ENCODE assay signal across 12 cellular contexts in the genomic region with DNA sequence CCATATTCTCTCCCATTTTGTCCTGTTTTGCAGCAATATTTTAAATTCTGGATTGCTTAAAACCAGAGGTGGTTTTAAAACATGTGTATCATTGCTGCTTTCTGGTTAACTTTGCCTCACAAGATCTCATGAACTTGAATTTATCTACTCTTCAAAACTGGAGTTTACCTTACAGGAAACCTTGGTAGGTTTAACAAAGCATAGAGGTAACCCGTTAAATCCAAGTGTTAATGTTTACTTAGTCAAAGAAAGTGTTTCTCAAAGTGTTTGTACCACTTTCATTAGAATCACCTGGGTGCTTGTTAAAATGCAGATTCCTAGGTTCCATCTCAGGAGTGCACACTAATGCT. TPM values are rescaled to one million over a fixed set of nuclear protein-coding genes. Genes with fewer than 3 reads are reported as not detected.
DNase-seq lines count a peak whose midpoint lies in the region; ATAC-seq, FAIRE-seq and TF ChIP-seq lines count a peak whose summit lies in the region.
"Had no signal": no experiment of that assay in that cellular context is flagged by ENCODE, and none has a peak within 500 bp of the region (broad histone marks: within the 10 kb centered on the region; RNA-seq: fewer than 3 reads in every experiment).

No MANE protein-coding gene starts in this region.

- peaks cover 15% of the 10 kb centered on the region for H3K4me1 ChIP-seq in GM12878 (ENCODE audit: control insufficient read depth, insufficient read depth, low read length)

- in situ Hi-C loops in GM12878 (cut with MboI), result no loop called here

- no peak overlapping the region for H2AFZ ChIP-seq in GM12878 (ENCODE audit: control insufficient read depth, low read depth, low read length)

- DNase-seq in GM12878 (ENCODE audit: low read depth, low spot score), result no peak
- DNase-seq in islet precursor cell, result no peak
- DNase-seq in GM20000 (ENCODE audit: low spot score), result no peak
- no peak for DNase-seq in NCI-H2171 (lab: John Stamatoyannopoulos, UW)
- DNase-seq in SW480 (ENCODE audit: low spot score), result no peak
- DNase-seq: activated CD4-positive, alpha-beta T cell treated with anti-CD3 and anti-CD28 coated beads for 48 hours; foreskin fibroblast; mesenchymal stem cell had no signal

- no peak for TF ChIP-seq POLR2A in GM12878 (IDR thresholded peaks at IDR 0.05; ENCODE audit: low read depth, low read length)

- CTCF ChIA-PET in GM12878 (lab: Yijun Ruan, JAX), result interaction anchor here (0.9 to 2.3 kb wide), 8 partner anchors 9 to 64 kb away, joined by 3 to 7 read pairs (median 4); no protein-coding TSS in a partner anchor

- SMC1A ChIA-PET in GM12878 (lab: Charles Lee; ENCODE audit: uncharacterized antibody, unreplicated experiment), result interaction anchor here (0.6 to 2.1 kb wide), 9 partner anchors 10 to 1166 kb away, joined by 3 to 8 read pairs (median 3); no protein-coding TSS in a partner anchor

- peak overlapping the region; percentile 76 for H3K27ac ChIP-seq in GM12878 (ENCODE audit: control insufficient read depth, insufficient read depth)

- no peaks in the 10 kb centered on the region for H3K27me3 ChIP-seq in GM12878 (replicated peaks in 1 of 2; ENCODE audit: control insufficient read depth in 2 of 2, insufficient read depth in 2 of 2, low read length in 1 of 2)

- no TSS peak for BruUV-seq in GM12878 (replicated peaks; lab: Mats Ljungman, UMichigan)

- no peaks in the 10 kb centered on the region for H3K9me3 ChIP-seq in GM12878 (replicated peaks; ENCODE audit: control insufficient read depth, insufficient read depth, low read length)

- peaks cover 12% of the 10 kb centered on the region for H3K79me2 ChIP-seq in GM12878 (ENCODE audit: control insufficient read depth, insufficient read depth, low read length)

- H3K4me3 ChIP-seq in GM12878, result peak overlapping the region; percentile 57

- intact Hi-C loops in GM12878 (cut with micrococcal nuclease; ENCODE audit: unreplicated experiment), result loop anchor here (2.0 kb wide), 1 partner anchor 54 kb away; no protein-coding TSS in a partner anchor

- peak; percentile 20 for ATAC-seq in GM18502 (IDR thresholded peaks at IDR 0.05; ENCODE audit: poor library complexity, unreplicated experiment)
- peak; percentile 13 for ATAC-seq in GM19467 (IDR thresholded peaks at IDR 0.05; ENCODE audit: unreplicated experiment)
- peak; percentile 37 for ATAC-seq in HG03175 (IDR thresholded peaks at IDR 0.05; ENCODE audit: unreplicated experiment)
- peak; percentile 30 for ATAC-seq in GM12878

- TF ChIP-seq EP300 in GM12878 (IDR thresholded peaks at IDR 0.05; ENCODE audit: borderline replicate concordance in 1 of 2, control insufficient read depth in 1 of 2, low read depth in 2 of 2, low read length in 2 of 2), result 0 out of 4 replicates have a peak, but pooled peaks of 1 of the 2 experiments have one; percentile 4

- no peak overlapping the region for H3K9ac ChIP-seq in GM12878 (ENCODE audit: control insufficient read depth, insufficient read depth, low read length)

- WGBS in GM12878 (ENCODE audit: insufficient coverage, insufficient replicate concordance, low lambda C conversion rate, missing lambda C conversion rate), result 0% methylated on average over 1 of the region's 1 CpG

- peak overlapping the region; percentile 82 for H3K4me2 ChIP-seq in GM12878 (ENCODE audit: control insufficient read depth, insufficient read depth)

- TF ChIP-seq CTCF in GM12878 (IDR thresholded peaks at IDR 0.05 in 2 of 3, conservative IDR thresholded peaks at IDR 0.05 in 1 of 3; ENCODE audit: control insufficient read depth in 2 of 3, extremely low read depth in 1 of 3, insufficient read depth in 1 of 3, low read depth in 3 of 3, low read length in 3 of 3) (no peak), GM20000 (IDR thresholded peaks at IDR 0.05; ENCODE audit: extremely low read depth, missing control alignments) (no peak)

- RAD21 ChIA-PET in GM12878 (lab: Charles Lee; ENCODE audit: unreplicated experiment), result interaction anchor here (0.8 to 3.0 kb wide), 6 partner anchors 8 to 69 kb away, joined by 3 to 13 read pairs (median 4); partner anchors contain the start of genes COMTD1, SAMD8 and VDAC2

- no peak for FAIRE-seq in GM12878 (lab: Jason Lieb, UNC)
- FAIRE-seq: small intestine had no signal

- no peaks in the 10 kb centered on the region for H4K20me1 ChIP-seq in GM12878 (ENCODE audit: control insufficient read depth, insufficient read depth)

- POLR2A ChIA-PET in GM12878 (lab: Charles Lee), result interaction anchor here (0.6 to 1.2 kb wide), 6 partner anchors 27 to 1186 kb away, joined by 3 to 6 read pairs (median 3); partner anchors contain the start of gene SAMD8

- peaks cover 0 to 14% of the 10 kb centered on the region in 2 experiments; a peak in 2 of 4 replicates for H3K36me3 ChIP-seq in GM12878 (ENCODE audit: control insufficient read depth in 2 of 2, insufficient read depth in 2 of 2, low read length in 1 of 2)

- TF ChIP-seq RAD21 in GM12878 (IDR thresholded peaks at IDR 0.05; ENCODE audit: insufficient read depth, low read depth, low read length), result no peak

TF ChIP-seq in GM12878, 131 proteins besides CTCF, POLR2A, EP300 and RAD21 (continues in another document):
- TF ChIP-seq CEBPB (IDR thresholded peaks at IDR 0.05; ENCODE audit: borderline replicate concordance in 1 of 2, low read depth in 2 of 2, low read length in 2 of 2) (peak in 1 of 2 experiments; percentile 11; a peak in 1 of 4 replicates), FOXM1 (IDR thresholded peaks at IDR 0.05; ENCODE audit: low read depth, low read length) (no peak), RB1 (IDR thresholded peaks at IDR 0.05; ENCODE audit: borderline replicate concordance) (no peak), SRF (IDR thresholded peaks at IDR 0.05; ENCODE audit: low read depth in 2 of 2, low read length in 2 of 2) (no peak), MEF2B (IDR thresholded peaks at IDR 0.05; ENCODE audit: partially characterized antibody, poor library complexity, severe bottlenecking) (peak; percentile 42), ETV6 (conservative IDR thresholded peaks at IDR 0.05 in 1 of 2, IDR thresholded peaks at IDR 0.05 in 1 of 2; ENCODE audit: borderline replicate concordance in 1 of 2, low read depth in 1 of 2) (no peak), TCF7 (IDR thresholded peaks at IDR 0.05; ENCODE audit: borderline replicate concordance) (no peak), ZZZ3 (IDR thresholded peaks at IDR 0.05; ENCODE audit: control insufficient read depth, insufficient read length, low read depth) (no peak), NR2F1 (conservative IDR thresholded peaks at IDR 0.05) (no peak)
- TF ChIP-seq, protein P1, sequence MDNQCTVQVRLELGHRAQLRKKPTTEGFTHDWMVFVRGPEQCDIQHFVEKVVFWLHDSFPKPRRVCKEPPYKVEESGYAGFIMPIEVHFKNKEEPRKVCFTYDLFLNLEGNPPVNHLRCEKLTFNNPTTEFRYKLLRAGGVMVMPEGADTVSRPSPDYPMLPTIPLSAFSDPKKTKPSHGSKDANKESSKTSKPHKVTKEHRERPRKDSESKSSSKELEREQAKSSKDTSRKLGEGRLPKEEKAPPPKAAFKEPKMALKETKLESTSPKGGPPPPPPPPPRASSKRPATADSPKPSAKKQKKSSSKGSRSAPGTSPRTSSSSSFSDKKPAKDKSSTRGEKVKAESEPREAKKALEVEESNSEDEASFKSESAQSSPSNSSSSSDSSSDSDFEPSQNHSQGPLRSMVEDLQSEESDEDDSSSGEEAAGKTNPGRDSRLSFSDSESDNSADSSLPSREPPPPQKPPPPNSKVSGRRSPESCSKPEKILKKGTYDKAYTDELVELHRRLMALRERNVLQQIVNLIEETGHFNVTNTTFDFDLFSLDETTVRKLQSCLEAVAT (IDR thresholded peaks at IDR 0.05), result 0 out of 2 replicates have a peak, but pooled peaks have one; percentile 5

RNA-seq across cellular contexts. Expression of gene VDAC2, which starts 44.0 kb away (rescaled TPM):
- 63.4 and 64.6 TPM in 2 replicates for total RNA-seq in GM12878 (2013; cell fraction: nucleolus; rRNA removed)
- total RNA-seq in GM12878 (2014; rRNA removed) (86.2 and 94.0 TPM in 2 replicates), GM12878 (2014; rRNA removed; fragmentation: Illumina TruSeq; extraction: Trizol) (150 and 155 TPM in 2 replicates), GM12878 (2021) (178 and 185 TPM in 2 replicates)
- 174 TPM for polyA plus RNA-seq in GM12878 (2011; ENCODE audit: low read depth)
- polyA plus RNA-seq in GM12878 (2011; rRNA removed) (73.4 and 79.1 TPM in 2 replicates), GM12878 (2014; fragmentation: Illumina TruSeq; extraction: Trizol) (175 and 220 TPM in 2 replicates), GM12878 (2014; fragmentation: Nextera tagmentation; extraction: Ambion mirVana) (100 to 1,000 TPM in 1 of 2 experiments, 10 to 100 TPM in 1; 99.7 to 136 TPM), GM12878 (2014; rRNA removed) (92.2 and 95.9 TPM in 2 replicates), GM12878 (2016; fragmentation: Nextera tagmentation; extraction: Ambion mirVana) (100 to 1,000 TPM; 293 to 294 TPM)
- 54.0 and 87.4 TPM in 2 replicates for polyA plus RNA-seq in GM12878 (2011; cell fraction: cytosol; rRNA removed)
- 78.5 and 82.2 TPM in 2 replicates for polyA plus RNA-seq in GM12878 (2011; cell fraction: nucleus; rRNA removed)
- 150 and 204 TPM in 2 replicates for polyA plus RNA-seq in GM12878 (2012)
- 41.1 and 58.1 TPM in 2 replicates for polyA minus RNA-seq in GM12878 (2011; rRNA and poly(A)+ RNA removed)
- polyA minus RNA-seq in GM12878 (2011; cell fraction: cytosol; rRNA and poly(A)+ RNA removed), result 32.6 and 33.8 TPM in 2 replicates
- polyA minus RNA-seq in GM12878 (2011; cell fraction: nucleus; rRNA and poly(A)+ RNA removed), result 19.3 and 32.3 TPM in 2 replicates

RNA-seq across cellular contexts. Expression of gene SAMD8, which starts 55.1 kb away (rescaled TPM):
- total RNA-seq in GM12878 (2013; cell fraction: nucleolus; rRNA removed), result 49.2 and 52.5 TPM in 2 replicates
- total RNA-seq in GM12878 (2014; rRNA removed), result 9.4 and 11.9 TPM in 2 replicates
- total RNA-seq in GM12878 (2014; rRNA removed; fragmentation: Illumina TruSeq; extraction: Trizol), result 11.4 and 11.7 TPM in 2 replicates
- total RNA-seq in GM12878 (2021), result 9.8 and 11.9 TPM in 2 replicates
- polyA plus RNA-seq in GM12878 (2011; ENCODE audit: low read depth), result 4.6 TPM
- 26.0 and 32.2 TPM in 2 replicates for polyA plus RNA-seq in GM12878 (2011; rRNA removed)
- polyA plus RNA-seq in GM12878 (2011; cell fraction: cytosol; rRNA removed), result 12.2 and 20.6 TPM in 2 replicates
- polyA plus RNA-seq in GM12878 (2011; cell fraction: nucleus; rRNA removed), result 10.3 and 10.4 TPM in 2 replicates
- polyA plus RNA-seq in GM12878 (2012), result 7.4 and 8.2 TPM in 2 replicates
- 9.1 and 11.4 TPM in 2 replicates for polyA plus RNA-seq in GM12878 (2014; fragmentation: Illumina TruSeq; extraction: Trizol)
- 1 to 10 TPM; 2.8 to 3.5 TPM for polyA plus RNA-seq in GM12878 (2014; fragmentation: Nextera tagmentation; extraction: Ambion mirVana)
- polyA plus RNA-seq in GM12878 (2014; rRNA removed), result 6.0 and 8.0 TPM in 2 replicates
- 10 to 100 TPM in 1 of 2 experiments, 1 to 10 TPM in 1; 9.3 to 11.4 TPM for polyA plus RNA-seq in GM12878 (2016; fragmentation: Nextera tagmentation; extraction: Ambion mirVana)
- polyA minus RNA-seq in GM12878 (2011; rRNA and poly(A)+ RNA removed), result 32.2 and 41.7 TPM in 2 replicates
- polyA minus RNA-seq in GM12878 (2011; cell fraction: cytosol; rRNA and poly(A)+ RNA removed), result 8.0 and 8.6 TPM in 2 replicates
- 8.3 and 10.0 TPM in 2 replicates for polyA minus RNA-seq in GM12878 (2011; cell fraction: nucleus; rRNA and poly(A)+ RNA removed)
